In genomic region chr13:95323930-95324662, GRCh38 we compare ENCODE assay signal across 25 cellular contexts. TPM values are rescaled to one million over a fixed set of nuclear protein-coding genes. Genes with fewer than 3 reads are reported as not detected.
DNase-seq lines count a peak whose midpoint lies in the region; ATAC-seq and TF ChIP-seq lines count a peak whose summit lies in the region.
"Had no signal": no experiment of that assay in that cellular context is flagged by ENCODE, and none has a peak within 500 bp of the region (broad histone marks: within the 10 kb centered on the region; RNA-seq: fewer than 3 reads in every experiment).

No MANE protein-coding gene starts in this region.

- no peaks in the 10 kb centered on the region for H3K79me2 ChIP-seq in SK-N-SH (ENCODE audit: insufficient read depth)

- H3K4me3 ChIP-seq in SK-N-SH (ENCODE audit: low read depth in 2 of 2, low read length in 1 of 2): no peak overlapping the region
- H3K4me3 ChIP-seq in spleen: no peak overlapping the region
- H3K4me3 ChIP-seq in body of pancreas: no peak overlapping the region
- H3K4me3 ChIP-seq: coronary artery, upper lobe of right lung had no signal

- no peak for TF ChIP-seq CTCF in SK-N-SH (IDR thresholded peaks at IDR 0.05)
- TF ChIP-seq CTCF in endothelial cell (IDR thresholded peaks at IDR 0.05; ENCODE audit: unreplicated experiment): no peak
- TF ChIP-seq CTCF in spleen (IDR thresholded peaks at IDR 0.05 in 8 of 11, conservative IDR thresholded peaks at IDR 0.05 in 3 of 11): no peak
- no peak for TF ChIP-seq CTCF in body of pancreas (IDR thresholded peaks at IDR 0.05)

- intact Hi-C loops in spleen (cut with DNase I; ENCODE audit: low total_unique reads): no loop called here
- intact Hi-C loops in body of pancreas (cut with DNase I): no loop called here

- H3K27ac Mint-ChIP-seq in endothelial cell (ENCODE audit: unreplicated experiment): peak overlapping the region; percentile 99
- H3K27ac Mint-ChIP-seq: effector memory CD8-positive, alpha-beta T cell; stimulated activated effector memory CD8-positive, alpha-beta T cell treated with anti-CD3 and anti-CD28 coated beads, Interleukin-12 subunit alpha, Interleukin-12 subunit beta, amount 100 ng/mL, for 72 hours; T-cell had no signal

- no peaks in the 10 kb centered on the region; the same call in 1 of the 2 replicates for H3K27me3 ChIP-seq in SK-N-SH (ENCODE audit: insufficient read depth)
- no peaks in the 10 kb centered on the region for H3K27me3 ChIP-seq in spleen (replicated peaks in 1 of 7)
- H3K27me3 ChIP-seq in body of pancreas: no peaks in the 10 kb centered on the region
- H3K27me3 ChIP-seq: upper lobe of right lung had no signal

- H3K36me3 Mint-ChIP-seq in endothelial cell (ENCODE audit: low read depth, unreplicated experiment): no peaks in the 10 kb centered on the region
- H3K36me3 Mint-ChIP-seq: stimulated activated effector memory CD8-positive, alpha-beta T cell treated with anti-CD3 and anti-CD28 coated beads, Interleukin-12 subunit alpha, Interleukin-12 subunit beta, amount 100 ng/mL, for 72 hours; T-cell had no signal

- no peaks in the 10 kb centered on the region for H3K9me2 ChIP-seq in SK-N-SH

- POLR2A ChIA-PET in SK-N-SH (lab: Yijun Ruan, JAX): no interaction called here

- TF ChIP-seq RAD21 in SK-N-SH (IDR thresholded peaks at IDR 0.05; ENCODE audit: low read length): no peak

- H3K36me3 ChIP-seq in SK-N-SH (replicated peaks in 1 of 2; ENCODE audit: control insufficient read depth in 1 of 2, insufficient read depth in 2 of 2, low read length in 1 of 2): no peaks in the 10 kb centered on the region
- no peaks in the 10 kb centered on the region for H3K36me3 ChIP-seq in spleen
- no peaks in the 10 kb centered on the region for H3K36me3 ChIP-seq in body of pancreas (replicated peaks in 1 of 2; ENCODE audit: insufficient read depth in 1 of 2, low read depth in 2 of 2)
- H3K36me3 ChIP-seq: upper lobe of right lung had no signal

- H3K4me3 Mint-ChIP-seq in endothelial cell (ENCODE audit: unreplicated experiment): no peak overlapping the region
- H3K4me3 Mint-ChIP-seq: effector memory CD8-positive, alpha-beta T cell; stimulated activated effector memory CD8-positive, alpha-beta T cell treated with anti-CD3 and anti-CD28 coated beads, Interleukin-12 subunit alpha, Interleukin-12 subunit beta, amount 100 ng/mL, for 72 hours; T-cell had no signal

- H3K9me3 ChIP-seq in SK-N-SH (no peaks in the 10 kb centered on the region), spleen (no peaks in the 10 kb centered on the region), body of pancreas (no peaks in the 10 kb centered on the region)
- H3K9me3 ChIP-seq: upper lobe of right lung had no signal

- 60% methylated on average over 13 of the region's 16 CpGs for WGBS in SK-N-SH (ENCODE audit: low lambda C conversion rate)
- 59 to 74% (median 63%) methylated on average over 15 to 16 of the region's 16 CpGs for WGBS in spleen, 5 donors
- 65 to 84% methylated on average over 16 of the region's 16 CpGs for WGBS in body of pancreas, 2 donors

- H3K4me1 ChIP-seq in SK-N-SH (ENCODE audit: control insufficient read depth in 1 of 2, insufficient read depth in 2 of 2, low read depth in 1 of 2, low read length in 1 of 2) (peaks cover 0 to 7% of the 10 kb centered on the region in 2 experiments; a peak in 1 of 4 replicates), spleen (no peaks in the 10 kb centered on the region), body of pancreas (no peaks in the 10 kb centered on the region)
- H3K4me1 ChIP-seq: upper lobe of right lung had no signal

- no peak overlapping the region for H3K9ac ChIP-seq in SK-N-SH

- no peaks in the 10 kb centered on the region for H3K9me3 Mint-ChIP-seq in endothelial cell (ENCODE audit: unreplicated experiment)
- H3K9me3 Mint-ChIP-seq: effector memory CD8-positive, alpha-beta T cell; stimulated activated effector memory CD8-positive, alpha-beta T cell treated with anti-CD3 and anti-CD28 coated beads, Interleukin-12 subunit alpha, Interleukin-12 subunit beta, amount 100 ng/mL, for 72 hours; T-cell had no signal

- H3K27me3 Mint-ChIP-seq in endothelial cell (ENCODE audit: unreplicated experiment): peaks cover 1% of the 10 kb centered on the region

- peak in 1 of 2 experiments; percentile 87; a peak in 2 of 4 replicates for TF ChIP-seq EP300 in SK-N-SH (IDR thresholded peaks at IDR 0.05; ENCODE audit: borderline replicate concordance in 1 of 2, low read depth in 1 of 2, low read length in 1 of 2)

- ATAC-seq in body of pancreas (no peak), GM21825 (IDR thresholded peaks at IDR 0.05; ENCODE audit: unreplicated experiment) (no peak)
- ATAC-seq: effector memory CD8-positive, alpha-beta T cell; left lobe of liver; stimulated activated effector memory CD8-positive, alpha-beta T cell treated with anti-CD3 and anti-CD28 coated beads, Interleukin-12 subunit alpha, Interleukin-12 subunit beta, amount 100 ng/mL, for 72 hours; T-cell; upper lobe of right lung had no signal

- H3K27ac ChIP-seq in SK-N-SH (ENCODE audit: low read depth in 2 of 2, low read length in 1 of 2) (peak overlapping the region in 1 of 2 experiments; percentile 57; a peak in 2 of 4 replicates), spleen (peak overlapping the region in 5 of 8 donors; percentile 25 to 61 (median 47)), body of pancreas (no peak overlapping the region)
- H3K27ac ChIP-seq: coronary artery, upper lobe of right lung had no signal

- H4K20me1 ChIP-seq in SK-N-SH (ENCODE audit: insufficient read depth): no peaks in the 10 kb centered on the region

- H3F3A ChIP-seq in SK-N-SH (replicated peaks; ENCODE audit: insufficient read depth): no peaks in the 10 kb centered on the region

- H2AFZ ChIP-seq in SK-N-SH (ENCODE audit: low read depth): no peak overlapping the region

- CTCF ChIA-PET in SK-N-SH (lab: Yijun Ruan, JAX): interaction anchor here (1.0 to 2.0 kb wide), 5 partner anchors 22 to 135 kb away, joined by 3 to 8 read pairs (median 3); no protein-coding TSS in a partner anchor

- no peak overlapping the region for H3K4me2 ChIP-seq in SK-N-SH

- TF ChIP-seq POLR2A in spleen (IDR thresholded peaks at IDR 0.05): no peak
- TF ChIP-seq POLR2A in body of pancreas (IDR thresholded peaks at IDR 0.05): no peak

- peaks cover 20% of the 10 kb centered on the region for H3K4me1 Mint-ChIP-seq in endothelial cell (ENCODE audit: unreplicated experiment)
- H3K4me1 Mint-ChIP-seq: stimulated activated effector memory CD8-positive, alpha-beta T cell treated with anti-CD3 and anti-CD28 coated beads, Interleukin-12 subunit alpha, Interleukin-12 subunit beta, amount 100 ng/mL, for 72 hours; T-cell had no signal

- DNase-seq in NCI-H2081 (lab: John Stamatoyannopoulos, UW) (peak; percentile 23 to 59), NCI-H2081 treated with DMSO at 0.1 percent for 48 hours (lab: John Stamatoyannopoulos, UW) (no peak), SK-N-SH (peak; percentile 80), endothelial cell (ENCODE audit: low spot score) (peak; percentile 26), spleen (no peak), body of pancreas (no peak), GDM1 (lab: John Stamatoyannopoulos, UW) (no peak)
- DNase-seq: 8988T; activated CD4-positive, alpha-beta T cell treated with anti-CD3 and anti-CD28 coated beads, Interleukin-2, amount 50 U/mL, for 48 hours; activated T-cell treated with anti-CD3 and anti-CD28 coated beads, Interleukin-2, amount 50 U/mL, for 48 hours; caudate nucleus; effector memory CD8-positive, alpha-beta T cell; GF-D8; glutamatergic neuron; KG1; NCI-H1092 treated with DMSO at 0.1 percent for 48 hours; NCI-H2029 treated with DMSO at 0.1 percent for 48 hours; occipital lobe; stimulated activated CD4-positive, alpha-beta T cell treated with anti-CD3 and anti-CD28 coated beads, Interleukin-15, amount 100 ng/mL, for 24 hours; T-cell; upper lobe of right lung had no signal

TF ChIP-seq in SK-N-SH, 30 proteins besides CTCF, POLR2A, EP300 and RAD21:
- TF ChIP-seq CHD2 (IDR thresholded peaks at IDR 0.05; ENCODE audit: low read length, partially characterized antibody): peak; percentile 74
- TF ChIP-seq, protein P1, sequence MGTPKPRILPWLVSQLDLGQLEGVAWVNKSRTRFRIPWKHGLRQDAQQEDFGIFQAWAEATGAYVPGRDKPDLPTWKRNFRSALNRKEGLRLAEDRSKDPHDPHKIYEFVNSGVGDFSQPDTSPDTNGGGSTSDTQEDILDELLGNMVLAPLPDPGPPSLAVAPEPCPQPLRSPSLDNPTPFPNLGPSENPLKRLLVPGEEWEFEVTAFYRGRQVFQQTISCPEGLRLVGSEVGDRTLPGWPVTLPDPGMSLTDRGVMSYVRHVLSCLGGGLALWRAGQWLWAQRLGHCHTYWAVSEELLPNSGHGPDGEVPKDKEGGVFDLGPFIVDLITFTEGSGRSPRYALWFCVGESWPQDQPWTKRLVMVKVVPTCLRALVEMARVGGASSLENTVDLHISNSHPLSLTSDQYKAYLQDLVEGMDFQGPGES (IDR thresholded peaks at IDR 0.05; ENCODE audit: low read depth, low read length): no peak
- TF ChIP-seq MXI1 (IDR thresholded peaks at IDR 0.05; ENCODE audit: low read depth, low read length): peak; percentile 18; the same call in 1 of the 2 replicates
- TF ChIP-seq RXRA (IDR thresholded peaks at IDR 0.05; ENCODE audit: borderline replicate concordance, low read depth): no peak
- TF ChIP-seq FOXJ3 (CRISPR knock-in tag; IDR thresholded peaks at IDR 0.05): peak; percentile 79; the same call in 1 of the 2 replicates
- TF ChIP-seq TCF12 (IDR thresholded peaks at IDR 0.05): 0 out of 2 replicates have a peak, but pooled peaks have one; percentile 9
- TF ChIP-seq MEF2A (IDR thresholded peaks at IDR 0.05; ENCODE audit: borderline replicate concordance, low read depth): no peak
- peak; percentile 69 for TF ChIP-seq GATA2 (CRISPR knock-in tag; IDR thresholded peaks at IDR 0.05)
- TF ChIP-seq RCOR1 (IDR thresholded peaks at IDR 0.05; ENCODE audit: low read length): peak; percentile 82

RNA-seq across cellular contexts. Expression of gene ABCC4, which starts 22.8 kb away (rescaled TPM):
- 7.8 and 10.3 TPM in 2 replicates for polyA plus RNA-seq in SK-N-SH (2012; rRNA removed)
- polyA plus RNA-seq in SK-N-SH (2012; cell fraction: cytosol; rRNA removed): 11.5 TPM in 2 replicates
- polyA plus RNA-seq in SK-N-SH (2012; cell fraction: nucleus; rRNA removed): 6.4 and 13.5 TPM in 2 replicates
- 19.0 TPM for total RNA-seq in endothelial cell (ENCODE audit: unreplicated experiment)
- 10 to 100 TPM; 12.5 to 21.0 (median 14.4) TPM for total RNA-seq in spleen
- polyA plus RNA-seq in spleen: 1 to 10 TPM; 1.4 to 2.4 (median 2.1) TPM
- total RNA-seq in body of pancreas: 1 to 10 TPM; 5.4 to 6.6 TPM

Comparison
In these comparisons a context has a peak if more than half of its experiments do, and no peak if none do; other contexts are left out.
1. DNase-seq: peak in NCI-H2081 (2 of 2), SK-N-SH (single experiment) and endothelial cell (single experiment); none in NCI-H2081 treated with DMSO at 0.1 percent for 48 hours (single experiment), spleen (single experiment), body of pancreas (0 of 4) and GDM1 (single experiment).
2. H3K27ac ChIP-seq: peak in spleen (5 of 8); none in body of pancreas (0 of 4).